Comparison of ENCODE assay signal across 10 cellular contexts in genomic region chr2:45691152-45691551, GRCh38. TPM values are rescaled to one million over a fixed set of nuclear protein-coding genes. Genes with fewer than 3 reads are reported as not detected.
DNase-seq lines count a peak whose midpoint lies in the region; ATAC-seq and TF ChIP-seq lines count a peak whose summit lies in the region.
"Had no signal": no experiment of that assay in that cellular context is flagged by ENCODE, and none has a peak within 500 bp of the region (broad histone marks: within the 10 kb centered on the region; RNA-seq: fewer than 3 reads in every experiment).

No MANE protein-coding gene starts in this region.

- H3K9me3 ChIP-seq in right cardiac atrium (ENCODE audit: control insufficient read depth, low read length) (no peaks in the 10 kb centered on the region), breast epithelium (no peaks in the 10 kb centered on the region), transverse colon (no peaks in the 10 kb centered on the region)

- TF ChIP-seq POLR2A in breast epithelium (IDR thresholded peaks at IDR 0.05), result no peak
- no peak for TF ChIP-seq POLR2A in transverse colon (IDR thresholded peaks at IDR 0.05)

- TF ChIP-seq CTCF in GM12865 (IDR thresholded peaks at IDR 0.05; ENCODE audit: insufficient read depth, low read depth, low read length, missing control alignments) (no peak), GM20000 (IDR thresholded peaks at IDR 0.05; ENCODE audit: extremely low read depth, missing control alignments) (no peak), breast epithelium (IDR thresholded peaks at IDR 0.05) (no peak), transverse colon (IDR thresholded peaks at IDR 0.05) (no peak)

- 50% methylated on average over 6 of the region's 6 CpGs for WGBS in right cardiac atrium
- 70 to 74% methylated on average over 6 of the region's 6 CpGs for whole genome bisulfite sequencing in transverse colon (ENCODE audit: low coverage in 1 of 2), 2 donors

- peak; percentile 76 for DNase-seq in GM12865 (ENCODE audit: low read depth)
- DNase-seq in GM20000 (ENCODE audit: low spot score), result peak; percentile 41
- DNase-seq in right cardiac atrium, result no peak
- no peak for DNase-seq in RKO (ENCODE audit: low spot score)
- no peak for DNase-seq in breast epithelium (ENCODE audit: low spot score in 2 of 2)
- DNase-seq in activated gamma-delta T cell treated with Interleukin-2 at 50 U/mL for 16 hours, result no peak
- no peak for DNase-seq in transverse colon
- DNase-seq: naive thymus-derived CD4-positive, alpha-beta T cell; NCI-H510A had no signal

- TF ChIP-seq EP300 in transverse colon (IDR thresholded peaks at IDR 0.05; ENCODE audit: low read depth), result no peak

- in situ Hi-C loops in transverse colon (cut with MboI; ENCODE audit: low pct_ligation_motif_present in 1 of 4, low pct_unique_long_range_greater_than_20kb in 1 of 4, low sequenced_read_pairs in 3 of 4), result no loop called here

- ATAC-seq in HG03139 (IDR thresholded peaks at IDR 0.05; ENCODE audit: unreplicated experiment) (peak; percentile 63), right cardiac atrium (peak; percentile 36 to 55)
- ATAC-seq: naive thymus-derived CD4-positive, alpha-beta T cell had no signal

- H3K27ac ChIP-seq in right cardiac atrium (ENCODE audit: low read length) (no peak overlapping the region), breast epithelium (no peak overlapping the region), transverse colon (no peak overlapping the region)

- H3K4me3 ChIP-seq in GM12865 (ENCODE audit: low read depth, low read length) (no peak overlapping the region), right cardiac atrium (ENCODE audit: low read length) (no peak overlapping the region), breast epithelium (no peak overlapping the region), transverse colon (no peak overlapping the region)

- intact Hi-C loops in right cardiac atrium (cut with DNase I) (no loop called here), breast epithelium (cut with DNase I; ENCODE audit: low total_unique reads) (no loop called here), transverse colon (cut with DNase I; ENCODE audit: low total_unique reads) (no loop called here)

- H3K36me3 ChIP-seq in breast epithelium (no peaks in the 10 kb centered on the region), transverse colon (no peaks in the 10 kb centered on the region)

- no peaks in the 10 kb centered on the region for H3K27me3 ChIP-seq in right cardiac atrium (ENCODE audit: control insufficient read depth, insufficient read depth)
- no peaks in the 10 kb centered on the region for H3K27me3 ChIP-seq in breast epithelium
- no peaks in the 10 kb centered on the region for H3K27me3 ChIP-seq in transverse colon

- H3K4me1 ChIP-seq in right cardiac atrium (ENCODE audit: control insufficient read depth, insufficient read depth, low read length) (peaks cover 11% of the 10 kb centered on the region), breast epithelium (no peaks in the 10 kb centered on the region), transverse colon (peaks cover 5 to 39% (median 20%) of the 10 kb centered on the region in 4 donors)

RNA-seq across cellular contexts. Expression of gene PRKCE, which starts 39.7 kb away (rescaled TPM):
- total RNA-seq in right cardiac atrium (10 to 100 TPM; 17.0 to 19.7 (median 19.1) TPM), breast epithelium (10 to 100 TPM; 20.6 to 34.0 (median 23.6) TPM), transverse colon (10 to 100 TPM in 3 of 4 donors, 1 to 10 TPM in 1; 8.6 to 20.6 (median 11.3) TPM)
- polyA plus RNA-seq in right cardiac atrium, result 5.5 TPM

Comparison
In these comparisons a context has a peak if more than half of its experiments do, and no peak if none do; other contexts are left out.
1. DNase-seq: peak in GM12865 (single experiment) and GM20000 (single experiment); none in right cardiac atrium (0 of 3), RKO (single experiment), breast epithelium (0 of 2), activated gamma-delta T cell treated with Interleukin-2 at 50 U/mL for 16 hours (single experiment) and transverse colon (single experiment).